Comparison of ENCODE assay signal across 16 cellular contexts in genomic region chr9:20331095-20331685, GRCh38.
DNase-seq lines count a peak whose midpoint lies in the region; ATAC-seq, FAIRE-seq and TF ChIP-seq lines count a peak whose summit lies in the region.
"Had no signal": no experiment of that assay in that cellular context is flagged by ENCODE, and none has a peak within 500 bp of the region (broad histone marks: within the 10 kb centered on the region; RNA-seq: fewer than 3 reads in every experiment).

No MANE protein-coding gene starts in this region.

- peak; percentile 80 for FAIRE-seq in GM12892 (lab: Jason Lieb, UNC)

- peaks cover 6 to 22% (median 14%) of the 10 kb centered on the region in 4 donors for H3K4me1 Mint-ChIP-seq in naive thymus-derived CD8-positive, alpha-beta T cell
- H3K4me1 Mint-ChIP-seq: B cell had no signal

- H3K9me3 Mint-ChIP-seq in naive thymus-derived CD8-positive, alpha-beta T cell, result peaks cover 0 to 4% (median 0%) of the 10 kb centered on the region in 9 donors
- H3K9me3 Mint-ChIP-seq: endodermal cell had no signal

- DNase-seq in GM12892 (ENCODE audit: insufficient read length), result no peak
- DNase-seq in lower leg skin (ENCODE audit: low spot score in 2 of 2), result no peak
- DNase-seq in anterior cingulate cortex (lab: John Stamatoyannopoulos, UW), result no peak
- no peak for DNase-seq in dorsolateral prefrontal cortex
- no peak for DNase-seq in naive thymus-derived CD8-positive, alpha-beta T cell
- DNase-seq: adrenal gland, endodermal cell, H7, upper lobe of right lung, WERI-Rb-1 had no signal

- peaks cover 0 to 2% (median 0%) of the 10 kb centered on the region in 3 donors for H3K36me3 Mint-ChIP-seq in naive thymus-derived CD8-positive, alpha-beta T cell

- no peak for TF ChIP-seq CTCF in lower leg skin (IDR thresholded peaks at IDR 0.05)
- TF ChIP-seq CTCF in dorsolateral prefrontal cortex (IDR thresholded peaks at IDR 0.05 in 54 of 56, conservative IDR thresholded peaks at IDR 0.05 in 2 of 56; ENCODE audit: low read depth in 1 of 56, partially characterized antibody in 56 of 56), result no peak

- 71 to 84% methylated on average over 5 of the region's 5 CpGs for WGBS in lower leg skin, 2 donors

- ATAC-seq in GM19043 (IDR thresholded peaks at IDR 0.05; ENCODE audit: low read depth, unreplicated experiment) (peak; percentile 83), HG02678 (IDR thresholded peaks at IDR 0.05; ENCODE audit: unreplicated experiment) (peak; percentile 84), HG03520 (IDR thresholded peaks at IDR 0.05; ENCODE audit: unreplicated experiment) (peak; percentile 78)
- ATAC-seq in naive thymus-derived CD8-positive, alpha-beta T cell, result no peak
- ATAC-seq: Right ventricle myocardium inferior, upper lobe of right lung had no signal

- no peak overlapping the region for H3K27ac ChIP-seq in dorsolateral prefrontal cortex
- H3K27ac ChIP-seq: adrenal gland, right atrium auricular region, upper lobe of right lung, WERI-Rb-1 had no signal

- POLR2A ChIA-PET in naive thymus-derived CD8-positive, alpha-beta T cell (lab: Charles Lee), result no interaction called here

- no peak overlapping the region for H3K4me3 ChIP-seq in lower leg skin (ENCODE audit: low read depth, poor library complexity, severe bottlenecking)
- no peak overlapping the region for H3K4me3 ChIP-seq in dorsolateral prefrontal cortex
- H3K4me3 ChIP-seq: adrenal gland, right atrium auricular region, upper lobe of right lung had no signal

- H3K27ac Mint-ChIP-seq in naive thymus-derived CD8-positive, alpha-beta T cell, result no peak overlapping the region
- H3K27ac Mint-ChIP-seq: B cell, endodermal cell had no signal

- H3K27me3 ChIP-seq in dorsolateral prefrontal cortex, result peaks cover 0 to 31% (median 0%) of the 10 kb centered on the region in 45 donors
- H3K27me3 ChIP-seq: right atrium auricular region had no signal

- no peak overlapping the region for H3K4me3 Mint-ChIP-seq in naive thymus-derived CD8-positive, alpha-beta T cell
- H3K4me3 Mint-ChIP-seq: B cell, endodermal cell had no signal

- no peak for TF ChIP-seq POLR2A in GM12892 (IDR thresholded peaks at IDR 0.05; ENCODE audit: low read depth, low read length)
- no peak for TF ChIP-seq POLR2A in lower leg skin (IDR thresholded peaks at IDR 0.05)

- intact Hi-C loops in lower leg skin (cut with DNase I; ENCODE audit: low total_unique reads) (no loop called here), dorsolateral prefrontal cortex (cut with DNase I) (no loop called here)

- H3K27me3 Mint-ChIP-seq in naive thymus-derived CD8-positive, alpha-beta T cell, result no peaks in the 10 kb centered on the region

Comparison
In these comparisons a context has a peak if more than half of its experiments do, and no peak if none do; other contexts are left out.
1. ATAC-seq: peak in GM19043 (single experiment), HG02678 (single experiment) and HG03520 (single experiment); none in naive thymus-derived CD8-positive, alpha-beta T cell (0 of 2).